In genomic region chr1:21888500-21888899, GRCh38 we compare ENCODE assay signal across 21 cellular contexts. TPM values are rescaled to one million over a fixed set of nuclear protein-coding genes. Genes with fewer than 3 reads are reported as not detected.
A peak's percentile ranks its signal among the peaks of the same experiment; 100 is the strongest.
DNase-seq lines count a peak whose midpoint lies in the region; ATAC-seq and TF ChIP-seq lines count a peak whose summit lies in the region.
"Had no signal": no experiment of that assay in that cellular context is flagged by ENCODE, and none has a peak within 500 bp of the region (broad histone marks: within the 10 kb centered on the region; RNA-seq: fewer than 3 reads in every experiment).

No MANE protein-coding gene starts in this region.

- H2BK120ac ChIP-seq in H9 (ENCODE audit: low read depth, low read length, poor library complexity, severe bottlenecking), result no peak overlapping the region

- no peak overlapping the region for H3K14ac ChIP-seq in H9 (ENCODE audit: insufficient read depth, low read length)

- WGBS in H9 (ENCODE audit: extremely low coverage, insufficient read length, low lambda C conversion rate), result no CpG with 5 or more reads among the region's 12 CpGs
- WGBS in sigmoid colon, 2 donors, result 95% methylated on average over 12 of the region's 12 CpGs

- H3K23ac ChIP-seq in H9 (ENCODE audit: insufficient read length, low read depth, low read length), result no peak overlapping the region

- H3K27me3 ChIP-seq in H9 (ENCODE audit: insufficient read depth, low read length) (no peaks in the 10 kb centered on the region), sigmoid colon (no peaks in the 10 kb centered on the region), upper lobe of right lung (no peaks in the 10 kb centered on the region)

- H4K91ac ChIP-seq in H9 (ENCODE audit: insufficient read length, low read depth, low read length), result no peak overlapping the region

- H3K79me1 ChIP-seq in H9 (ENCODE audit: insufficient read depth, low read depth, low read length, poor library complexity, severe bottlenecking), result no peaks in the 10 kb centered on the region

- H4K5ac ChIP-seq in H9 (ENCODE audit: insufficient read length, low read depth, low read length), result no peak overlapping the region

- peaks cover 52 to 98% (median 87%) of the 10 kb centered on the region in 4 donors for H3K36me3 ChIP-seq in sigmoid colon
- H3K36me3 ChIP-seq in upper lobe of right lung, result peaks cover 72% of the 10 kb centered on the region

- no peak for TF ChIP-seq EP300 in sigmoid colon (IDR thresholded peaks at IDR 0.05)

- no peak overlapping the region for H3K27ac ChIP-seq in H9 (ENCODE audit: insufficient read length, low read depth, low read length)
- H3K27ac ChIP-seq in sigmoid colon, result peak overlapping the region in 3 of 4 donors; percentile 8 to 99 (median 49)
- H3K27ac ChIP-seq in upper lobe of right lung, result no peak overlapping the region
- H3K27ac ChIP-seq: A549, GM23248 had no signal

- no peak overlapping the region for H3K4ac ChIP-seq in H9 (ENCODE audit: low read depth, low read length)

- H3K4me1 ChIP-seq in H9 (ENCODE audit: insufficient read depth, low read length), result no peaks in the 10 kb centered on the region
- peaks cover 0 to 7% (median 3%) of the 10 kb centered on the region in 4 donors for H3K4me1 ChIP-seq in sigmoid colon
- H3K4me1 ChIP-seq in upper lobe of right lung, result no peaks in the 10 kb centered on the region
- H3K4me1 ChIP-seq: A549 had no signal

- no peak overlapping the region for H2BK20ac ChIP-seq in H9 (ENCODE audit: low read depth, low read length, poor library complexity, severe bottlenecking)

- no peaks in the 10 kb centered on the region for H3K23me2 ChIP-seq in H9 (ENCODE audit: insufficient read length, low read depth, low read length, poor library complexity, severe bottlenecking)

- TF ChIP-seq CTCF in H9 (conservative IDR thresholded peaks at IDR 0.05), result no peak
- no peak for TF ChIP-seq CTCF in endothelial cell (IDR thresholded peaks at IDR 0.05; ENCODE audit: unreplicated experiment)
- TF ChIP-seq CTCF in sigmoid colon (IDR thresholded peaks at IDR 0.05), result no peak
- TF ChIP-seq CTCF in upper lobe of right lung (IDR thresholded peaks at IDR 0.05), result no peak

- no peak overlapping the region for H3K4me2 ChIP-seq in H9 (ENCODE audit: insufficient read depth, insufficient read length, low read length)
- H3K4me2 ChIP-seq: A549 had no signal

- H3K4me3 ChIP-seq in sigmoid colon (no peak overlapping the region), upper lobe of right lung (no peak overlapping the region)
- H3K4me3 ChIP-seq: A549, GM12878, GM23248 had no signal

- H3K4me1 Mint-ChIP-seq in H9, result peaks cover 0 to 1% of the 10 kb centered on the region in 2 experiments; a peak in 1 of 4 replicates
- H3K4me1 Mint-ChIP-seq in endothelial cell (ENCODE audit: unreplicated experiment), result peaks cover 3% of the 10 kb centered on the region
- H3K4me1 Mint-ChIP-seq: CD4-positive, alpha-beta memory T cell had no signal

- H3K4me3 Mint-ChIP-seq in H9 (no peak overlapping the region; a peak in 1 of 5 replicates), endothelial cell (ENCODE audit: unreplicated experiment) (peak overlapping the region; percentile 26)
- H3K4me3 Mint-ChIP-seq: CD4-positive, alpha-beta memory T cell had no signal

- H3K9me3 ChIP-seq in H9 (ENCODE audit: control insufficient read depth, low read depth, low read length) (no peaks in the 10 kb centered on the region), sigmoid colon (no peaks in the 10 kb centered on the region), upper lobe of right lung (no peaks in the 10 kb centered on the region)
- H3K9me3 ChIP-seq: A549 had no signal

- intact Hi-C loops in sigmoid colon (cut with DNase I), result no loop called here
- intact Hi-C loops in upper lobe of right lung (cut with DNase I), result no loop called here

- H3K9ac ChIP-seq in H9 (ENCODE audit: extremely low read depth, insufficient read length, low read length), result no peak overlapping the region
- H3K9ac ChIP-seq: GM23248 had no signal

- H3K27ac Mint-ChIP-seq in H9 (0 out of 7 replicates have a peak overlapping the region, but pooled peaks of 2 of the 3 experiments have one; percentile 55 to 64), endothelial cell (ENCODE audit: unreplicated experiment) (no peak overlapping the region)

- no peak overlapping the region for H3T11ph ChIP-seq in H9 (ENCODE audit: low read length)

- H2BK15ac ChIP-seq in H9 (ENCODE audit: low read depth, low read length), result no peak overlapping the region

- no peaks in the 10 kb centered on the region for H4K20me1 ChIP-seq in H9 (ENCODE audit: control insufficient read depth, insufficient read depth, insufficient read length)

- H3K79me2 ChIP-seq in H9 (ENCODE audit: insufficient read depth, low read length), result no peaks in the 10 kb centered on the region

- H3K18ac ChIP-seq in H9 (ENCODE audit: insufficient read length, low read depth, low read length), result no peak overlapping the region

- no peak overlapping the region for H3K56ac ChIP-seq in H9 (ENCODE audit: insufficient read length, low read depth, low read length)

- no peak overlapping the region for H2BK5ac ChIP-seq in H9 (ENCODE audit: insufficient read length, low read length)

- H4K8ac ChIP-seq in H9 (replicated peaks; ENCODE audit: insufficient read length, low read depth, low read length), result no peak overlapping the region

- DNase-seq in H9 (no peak), endothelial cell (ENCODE audit: low spot score) (no peak), sigmoid colon (no peak), upper lobe of right lung (no peak), HuH-7 (ENCODE audit: low spot score) (no peak), NCI-H226 (no peak), NAMALWA (ENCODE audit: low spot score) (no peak)
- DNase-seq: 8988T; ACHN; AML-193; C1 segment of cervical spinal cord; CD4-positive, alpha-beta memory T cell; COR-L47; DMS153; EL; GDM1; GM23248; H7 had no signal

- no peaks in the 10 kb centered on the region for H3K27me3 Mint-ChIP-seq in H9 (ENCODE audit: low read depth)
- H3K27me3 Mint-ChIP-seq in endothelial cell (ENCODE audit: unreplicated experiment), result peaks cover 21% of the 10 kb centered on the region
- H3K27me3 Mint-ChIP-seq: CD4-positive, alpha-beta memory T cell had no signal

- H3K36me3 Mint-ChIP-seq in H9 (ENCODE audit: insufficient read depth in 1 of 3, low read depth in 3 of 3) (peaks cover 19 to 66% (median 60%) of the 10 kb centered on the region in 3 experiments; a peak in 6 of 7 replicates), endothelial cell (ENCODE audit: low read depth, unreplicated experiment) (peaks cover 65% of the 10 kb centered on the region)
- H3K36me3 Mint-ChIP-seq: CD4-positive, alpha-beta memory T cell had no signal

- ATAC-seq in upper lobe of right lung, result no peak
- ATAC-seq: A549, GM12878, HCT116 had no signal

- no peak overlapping the region for H2BK12ac ChIP-seq in H9 (ENCODE audit: insufficient read length, low read depth, low read length)

- H2AFZ ChIP-seq in H9 (ENCODE audit: low read length), result no peak overlapping the region
- H2AFZ ChIP-seq: GM23248 had no signal

- no peak overlapping the region for H2AK5ac ChIP-seq in H9 (ENCODE audit: insufficient read length, low read length)

- no peaks in the 10 kb centered on the region for H3K9me3 Mint-ChIP-seq in H9
- H3K9me3 Mint-ChIP-seq in endothelial cell (ENCODE audit: unreplicated experiment), result no peaks in the 10 kb centered on the region
- H3K9me3 Mint-ChIP-seq: CD4-positive, alpha-beta memory T cell had no signal

- TF ChIP-seq POLR2A in sigmoid colon (IDR thresholded peaks at IDR 0.05), result no peak

RNA-seq across cellular contexts. Expression of gene HSPG2, which starts 48.6 kb away (rescaled TPM):
- 80.8 and 90.0 TPM in 2 replicates for total RNA-seq in H9 (2021)
- total RNA-seq in endothelial cell (ENCODE audit: unreplicated experiment), result 1,732 TPM
- total RNA-seq in sigmoid colon, result 100 to 1,000 TPM in 3 of 4 donors, 10 to 100 TPM in 1; 66.3 to 761 (median 213) TPM
- 100 to 1,000 TPM in 1 of 3 donors, 10 to 100 TPM in 1, 1 to 10 TPM in 1; 6.0 to 104 (median 10.4) TPM for polyA plus RNA-seq in sigmoid colon
- total RNA-seq in upper lobe of right lung, result 393 TPM
- polyA plus RNA-seq: CD4-positive, alpha-beta memory T cell had no signal

Comparison
In these comparisons a context has a peak if more than half of its experiments do, and no peak if none do; other contexts are left out.
1. H3K27ac ChIP-seq: peak in sigmoid colon (3 of 4); none in H9 (single experiment) and upper lobe of right lung (single experiment).